22 cellular contexts compared by ENCODE assay signal in genomic region chr10:27391916-27392315, GRCh38.
DNase-seq lines count a peak whose midpoint lies in the region; ATAC-seq and TF ChIP-seq lines count a peak whose summit lies in the region.
"Had no signal": no experiment of that assay in that cellular context is flagged by ENCODE, and none has a peak within 500 bp of the region (broad histone marks: within the 10 kb centered on the region; RNA-seq: fewer than 3 reads in every experiment).

No MANE protein-coding gene starts in this region.

- no peak overlapping the region for H3K9ac ChIP-seq in PC-3 (ENCODE audit: low read length)

- no peaks in the 10 kb centered on the region for H4K20me1 ChIP-seq in PC-3 (ENCODE audit: low read length)
- H4K20me1 ChIP-seq in osteoblast (ENCODE audit: insufficient read depth, low read length), result no peaks in the 10 kb centered on the region

- DNase-seq in PC-3 (peak; percentile 9), RWPE1 (ENCODE audit: low spot score) (peak; percentile 34), epithelial cell of esophagus (ENCODE audit: low read depth) (peak; percentile 53), osteoblast (ENCODE audit: insufficient read length, low spot score, missing footprints) (no peak)
- DNase-seq: ACHN; BE2C; C1 segment of cervical spinal cord; CD4-positive, CD25-positive, alpha-beta regulatory T cell; CD8-positive, alpha-beta memory T cell; COR-L47; DMS 273 treated with DMSO at 0.1 percent for 48 hours; DMS53; DND-41; EL; H7; HFFc6 had no signal

- no peaks in the 10 kb centered on the region for H3K9me2 ChIP-seq in PC-3 (replicated peaks; ENCODE audit: low read length)

- H3K4me3 ChIP-seq in PC-3 (ENCODE audit: low read length) (no peak overlapping the region), epithelial cell of esophagus (ENCODE audit: low read length) (no peak overlapping the region), osteoblast (ENCODE audit: insufficient read depth, low read length) (no peak overlapping the region)
- H3K4me3 ChIP-seq: GM12878, GM23338 had no signal

- CTCF ChIA-PET in PC-3 (lab: Charles Lee), result no interaction called here
- CTCF ChIA-PET in RWPE1 (lab: Yijun Ruan, JAX), result no interaction called here

- H3K27me3 ChIP-seq in PC-3 (ENCODE audit: low read length) (no peaks in the 10 kb centered on the region), osteoblast (ENCODE audit: insufficient read depth, low read length) (no peaks in the 10 kb centered on the region)
- H3K27me3 ChIP-seq: BE2C had no signal

- POLR2A ChIA-PET in PC-3 (lab: Charles Lee; ENCODE audit: unreplicated experiment), result no interaction called here
- POLR2A ChIA-PET in RWPE1 (lab: Yijun Ruan, JAX; ENCODE audit: low non-redundant PET), result no interaction called here

- H3K79me2 ChIP-seq in PC-3 (ENCODE audit: low read length) (no peaks in the 10 kb centered on the region), osteoblast (ENCODE audit: insufficient read depth, low read length) (no peaks in the 10 kb centered on the region)

- no peaks in the 10 kb centered on the region for H3K36me3 ChIP-seq in PC-3 (ENCODE audit: low read depth, low read length)
- no peaks in the 10 kb centered on the region for H3K36me3 ChIP-seq in osteoblast (ENCODE audit: insufficient read depth, low read length)
- H3K36me3 ChIP-seq: BE2C had no signal

- no peaks in the 10 kb centered on the region for H3F3A ChIP-seq in PC-3 (ENCODE audit: low read length, unreplicated experiment)

- no peaks in the 10 kb centered on the region for H3K9me3 ChIP-seq in PC-3 (ENCODE audit: low read length)
- no peaks in the 10 kb centered on the region for H3K9me3 ChIP-seq in osteoblast (ENCODE audit: low read depth, low read length)
- H3K9me3 ChIP-seq: BE2C had no signal

- H3K27ac ChIP-seq in PC-3 (ENCODE audit: low read length) (peak overlapping the region; percentile 91), RWPE1 (peak overlapping the region; percentile 68), osteoblast (ENCODE audit: low read depth, low read length) (no peak overlapping the region)
- H3K27ac ChIP-seq: HL-60 had no signal

- H3K4me2 ChIP-seq in PC-3 (ENCODE audit: low read length) (0 out of 2 replicates have a peak overlapping the region, but pooled peaks have one; percentile 37), osteoblast (ENCODE audit: insufficient read depth, low read length) (no peak overlapping the region)
- H3K4me2 ChIP-seq: GM23338 had no signal

- H3K4me1 ChIP-seq in PC-3 (ENCODE audit: insufficient read depth, low read length) (peaks cover 25% of the 10 kb centered on the region), osteoblast (ENCODE audit: insufficient read depth, low read length) (no peaks in the 10 kb centered on the region)
- H3K4me1 ChIP-seq: BE2C had no signal

- intact Hi-C loops in PC-3 (cut with micrococcal nuclease), result no loop called here

- ATAC-seq in PC-3 (no peak), GM18511 (IDR thresholded peaks at IDR 0.05; ENCODE audit: unreplicated experiment) (no peak), GM21447 (IDR thresholded peaks at IDR 0.05; ENCODE audit: unreplicated experiment) (no peak)
- ATAC-seq: GM12878, GM23338, HCT116 had no signal

- no peak for TF ChIP-seq CTCF in PC-3 (conservative IDR thresholded peaks at IDR 0.05; ENCODE audit: low read depth, low read length)
- no peak for TF ChIP-seq CTCF in RWPE1 (conservative IDR thresholded peaks at IDR 0.05; ENCODE audit: low read depth)
- TF ChIP-seq CTCF in epithelial cell of esophagus (IDR thresholded peaks at IDR 0.05; ENCODE audit: insufficient read depth, low read depth, low read length, missing control alignments), result no peak
- TF ChIP-seq CTCF in osteoblast (IDR thresholded peaks at IDR 0.05; ENCODE audit: extremely low read depth, low read depth, low read length), result no peak

- BruUV-seq in PC-3 (replicated peaks; lab: Mats Ljungman, UMichigan), result no TSS peak

- H2AFZ ChIP-seq in PC-3 (ENCODE audit: low read length), result no peak overlapping the region
- no peak overlapping the region for H2AFZ ChIP-seq in osteoblast (ENCODE audit: low read length)
- H2AFZ ChIP-seq: GM23338 had no signal
